14 cellular contexts compared by ENCODE assay signal in genomic region chr3:141110322-141110721, GRCh38. TPM values are rescaled to one million over a fixed set of nuclear protein-coding genes. Genes with fewer than 3 reads are reported as not detected.
"Had no signal": no experiment of that assay in that cellular context is flagged by ENCODE, and none has a peak within 500 bp of the region (broad histone marks: within the 10 kb centered on the region; RNA-seq: fewer than 3 reads in every experiment).

No MANE protein-coding gene starts in this region.

- H3K4me3 ChIP-seq: SJSA1 had no signal

- H3K27ac ChIP-seq: SJSA1 had no signal

- H3K27me3 ChIP-seq: SJSA1 had no signal

- DNase-seq: activated CD4-positive, alpha-beta T cell treated with anti-CD3 and anti-CD28 coated beads for 4 hours; activated CD8-positive, alpha-beta T cell treated with anti-CD3 and anti-CD28 coated beads for 36 hours; activated effector memory CD4-positive, alpha-beta T cell treated with Interleukin-2 at 50 U/mL for 16 hours; activated naive CD4-positive, alpha-beta T cell; activated T-cell treated with anti-CD3 and anti-CD28 coated beads, Interleukin-2, amount 50 U/mL, for 24 hours; NCI-H1048; NCI-H1930; NCI-H345; NCI-H510A; NK-92 treated with Interleukin-12 subunit alpha and Interleukin-12 subunit beta, amount 100 ng/mL, for 24 hours; OCI-M1; SW 1271 had no signal

- H3K4me1 ChIP-seq: SJSA1 had no signal

- H3K9me3 ChIP-seq: SJSA1 had no signal

- H3K36me3 ChIP-seq: SJSA1 had no signal

RNA-seq across cellular contexts. Expression of gene SPSB4, which starts 59.2 kb away (rescaled TPM):
- total RNA-seq: activated CD8-positive, alpha-beta T cell treated with anti-CD3 and anti-CD28 coated beads for 36 hours; activated T-helper 1 cell treated with anti-CD3 and anti-CD28 coated beads, Interleukin-12 subunit alpha, Interleukin-12 subunit beta, Interleukin-2, Interleukin-4 antibody, amounts not matched to agents 30 ng/mL and 10 ng/mL and 1 ng/mL, durations not matched to agents 14 hours and 24 hours and 36 hours had no signal
